ENCODE assay signal across 8 cellular contexts in genomic region chr2:237726401-237726830, GRCh38.
DNase-seq lines count a peak whose midpoint lies in the region; ATAC-seq, FAIRE-seq and TF ChIP-seq lines count a peak whose summit lies in the region.

No MANE protein-coding gene starts in this region.

- no peak for ATAC-seq in natural killer cell treated with Interleukin-12 subunit alpha and Interleukin-12 subunit beta and Interleukin-15 and Interleukin-18, amount 100 ng/mL, for 72 hours

- peaks cover 0 to 9% of the 10 kb centered on the region in 2 donors for H3K36me3 ChIP-seq in esophagus (ENCODE audit: control insufficient read depth in 2 of 2, insufficient read depth in 2 of 2, low read length in 1 of 2)

- H3K4me3 ChIP-seq in esophagus (ENCODE audit: low read depth in 1 of 2, low read length in 2 of 2), result no peak overlapping the region

- peaks cover 36 to 66% of the 10 kb centered on the region in 2 donors for H3K4me1 Mint-ChIP-seq in natural killer cell treated with Interleukin-12 subunit alpha and Interleukin-12 subunit beta and Interleukin-15 and Interleukin-18, amount 100 ng/mL, for 72 hours (ENCODE audit: low read depth in 2 of 2)

- H3K4me3 Mint-ChIP-seq in natural killer cell treated with Interleukin-12 subunit alpha and Interleukin-12 subunit beta and Interleukin-15 and Interleukin-18, amount 100 ng/mL, for 72 hours, result no peak overlapping the region

- no peaks in the 10 kb centered on the region for H3K27me3 ChIP-seq in esophagus (ENCODE audit: control insufficient read depth in 1 of 2, insufficient read depth in 2 of 2, low read length in 2 of 2)

- H3K4me1 ChIP-seq in esophagus (ENCODE audit: control insufficient read depth in 2 of 2, insufficient read depth in 2 of 2, low read length in 1 of 2), result peaks cover 5 to 14% of the 10 kb centered on the region in 2 donors

- TF ChIP-seq POLR2A in H54 (IDR thresholded peaks at IDR 0.05; ENCODE audit: low read depth, low read length), result no peak

- H3K27me3 Mint-ChIP-seq in natural killer cell treated with Interleukin-12 subunit alpha and Interleukin-12 subunit beta and Interleukin-15 and Interleukin-18, amount 100 ng/mL, for 72 hours, result no peaks in the 10 kb centered on the region

- H3K27ac ChIP-seq in esophagus (ENCODE audit: low read depth in 2 of 2, low read length in 1 of 2), result peak overlapping the region; percentile 30 to 61

- H3K9me3 ChIP-seq in esophagus (ENCODE audit: control insufficient read depth in 2 of 2, insufficient read depth in 1 of 2, low read depth in 1 of 2, low read length in 1 of 2), result no peaks in the 10 kb centered on the region

- peaks cover 4% of the 10 kb centered on the region for H3K36me3 Mint-ChIP-seq in natural killer cell treated with Interleukin-12 subunit alpha and Interleukin-12 subunit beta and Interleukin-15 and Interleukin-18, amount 100 ng/mL, for 72 hours

- peak; percentile 96 for DNase-seq in DMS153 treated with DMSO at 0.1 percent for 48 hours (lab: John Stamatoyannopoulos, UW; ENCODE audit: unreplicated experiment)
- DNase-seq in NCI-H446 (lab: John Stamatoyannopoulos, UW), result peak; percentile 62 to 89
- peak; percentile 23 for DNase-seq in natural killer cell treated with Interleukin-12 subunit alpha and Interleukin-12 subunit beta and Interleukin-15 and Interleukin-18, amount 100 ng/mL, for 72 hours (ENCODE audit: low spot score)
- DNase-seq in stimulated activated CD4-positive, alpha-beta T cell treated with anti-CD3 and anti-CD28 coated beads, Interleukin-4, amount 100 ng/mL, for 1 hour, result no peak
- DNase-seq in superior temporal gyrus (ENCODE audit: extremely low spot score), result no peak
- no peak for DNase-seq in HUDEP-2 (lab: John Stamatoyannopoulos, UW; ENCODE audit: unreplicated experiment in 76 of 76)
- no peak for DNase-seq in H54 (ENCODE audit: insufficient read length, low spot score)

- no peaks in the 10 kb centered on the region for H3K9me3 Mint-ChIP-seq in natural killer cell treated with Interleukin-12 subunit alpha and Interleukin-12 subunit beta and Interleukin-15 and Interleukin-18, amount 100 ng/mL, for 72 hours

- FAIRE-seq in H54 (lab: Jason Lieb, UNC), result no peak

- H3K27ac Mint-ChIP-seq in natural killer cell treated with Interleukin-12 subunit alpha and Interleukin-12 subunit beta and Interleukin-15 and Interleukin-18, amount 100 ng/mL, for 72 hours, result peak overlapping the region; percentile 20 to 46

- 23% methylated on average over 7 of the region's 7 CpGs for WGBS in esophagus, 2 donors

Comparison
In these comparisons a context has a peak if more than half of its experiments do, and no peak if none do; other contexts are left out.
1. DNase-seq: peak in DMS153 treated with DMSO at 0.1 percent for 48 hours (single experiment), NCI-H446 (2 of 2) and natural killer cell treated with Interleukin-12 subunit alpha and Interleukin-12 subunit beta and Interleukin-15 and Interleukin-18, amount 100 ng/mL, for 72 hours (single experiment); none in stimulated activated CD4-positive, alpha-beta T cell treated with anti-CD3 and anti-CD28 coated beads, Interleukin-4, amount 100 ng/mL, for 1 hour (single experiment), superior temporal gyrus (single experiment), HUDEP-2 (0 of 76) and H54 (single experiment).